Comparison of ENCODE assay signal across 26 cellular contexts in genomic region chr10:15202639-15203038, GRCh38. TPM values are rescaled to one million over a fixed set of nuclear protein-coding genes. Genes with fewer than 3 reads are reported as not detected.
DNase-seq lines count a peak whose midpoint lies in the region; ATAC-seq and TF ChIP-seq lines count a peak whose summit lies in the region.
"Had no signal": no experiment of that assay in that cellular context is flagged by ENCODE, and none has a peak within 500 bp of the region (broad histone marks: within the 10 kb centered on the region; RNA-seq: fewer than 3 reads in every experiment).

No MANE protein-coding gene starts in this region.

- H3K9ac ChIP-seq in GM23248 = no peak overlapping the region
- H3K9ac ChIP-seq: neural progenitor cell had no signal

- H3K36me3 Mint-ChIP-seq in activated T-helper 17 cell treated with anti-CD3 and anti-CD28 coated beads, Interleukin-2, amount 50 U/mL, for 72 hours (ENCODE audit: low read depth) = no peaks in the 10 kb centered on the region
- H3K36me3 Mint-ChIP-seq: CD8-positive, alpha-beta T cell; neural progenitor cell; WTC11 had no signal

- H3K9me2 ChIP-seq in GM23248 (ENCODE audit: insufficient read depth) = no peaks in the 10 kb centered on the region

- peaks cover 14% of the 10 kb centered on the region for H3K4me1 Mint-ChIP-seq in activated T-helper 17 cell treated with anti-CD3 and anti-CD28 coated beads, Interleukin-2, amount 50 U/mL, for 72 hours

- H3K4me1 ChIP-seq in GM23248 (ENCODE audit: insufficient read depth) (peaks cover 42% of the 10 kb centered on the region), SJCRH30 (peaks cover 29% of the 10 kb centered on the region)
- H3K4me1 ChIP-seq: neural progenitor cell, transverse colon had no signal

- H3K4me2 ChIP-seq in GM23248 (ENCODE audit: unreplicated experiment) = peak overlapping the region; percentile 63
- H3K4me2 ChIP-seq: GM23338, neural progenitor cell had no signal

- H3K4me3 ChIP-seq in AG04450 (ENCODE audit: low read depth, low read length) = no peak overlapping the region
- H3K4me3 ChIP-seq in GM23248 = no peak overlapping the region
- H3K4me3 ChIP-seq in SJCRH30 = no peak overlapping the region
- H3K4me3 ChIP-seq in fibroblast of the aortic adventitia (ENCODE audit: low read depth, low read length) = no peak overlapping the region
- H3K4me3 ChIP-seq: coronary artery, GM23338, neural progenitor cell, transverse colon had no signal

- in situ Hi-C loops in GM23248 (cut with MboI) = no loop called here

- TF ChIP-seq CTCF in AG04450 (IDR thresholded peaks at IDR 0.05; ENCODE audit: low read depth, low read length) (no peak), fibroblast of the aortic adventitia (IDR thresholded peaks at IDR 0.05; ENCODE audit: insufficient read depth, low read length) (no peak)

- POLR2A ChIA-PET in AG04450 (lab: Yijun Ruan, JAX) = interaction anchor here (1.1 kb wide), 1 partner anchor 34 kb away, joined by 4 read pairs; the partner anchor contains the start of gene NMT2

- peaks cover 26% of the 10 kb centered on the region for H3F3A ChIP-seq in GM23248 (ENCODE audit: insufficient read depth)

- no peaks in the 10 kb centered on the region for H3K27me3 Mint-ChIP-seq in activated T-helper 17 cell treated with anti-CD3 and anti-CD28 coated beads, Interleukin-2, amount 50 U/mL, for 72 hours

- CTCF ChIA-PET in AG04450 (lab: Charles Lee) = interaction anchor here (1.8 kb wide), 1 partner anchor 9 kb away, joined by 8 read pairs; no protein-coding TSS in a partner anchor

- no peaks in the 10 kb centered on the region for H4K20me1 ChIP-seq in GM23248 (ENCODE audit: insufficient read depth)

- H3K27me3 ChIP-seq in AG04450 (ENCODE audit: control insufficient read depth, insufficient read depth, low read length) (no peaks in the 10 kb centered on the region), GM23248 (replicated peaks; ENCODE audit: insufficient read depth) (no peaks in the 10 kb centered on the region), SJCRH30 (no peaks in the 10 kb centered on the region)
- H3K27me3 ChIP-seq: neural progenitor cell, transverse colon had no signal

- no peak overlapping the region for H3K27ac Mint-ChIP-seq in activated T-helper 17 cell treated with anti-CD3 and anti-CD28 coated beads, Interleukin-2, amount 50 U/mL, for 72 hours
- H3K27ac Mint-ChIP-seq: CD8-positive, alpha-beta T cell; GM23338; neural progenitor cell; WTC11 had no signal

- WGBS in GM23248 (ENCODE audit: low coverage in 1 of 2, low lambda C conversion rate in 2 of 2, missing lambda C conversion rate in 2 of 2), 2 experiments = 87 to 94% methylated on average over 2 of the region's 2 CpGs

- H3K36me3 ChIP-seq in GM23248 (ENCODE audit: low read depth) (no peaks in the 10 kb centered on the region), SJCRH30 (no peaks in the 10 kb centered on the region)
- H3K36me3 ChIP-seq: neural progenitor cell, transverse colon had no signal

- DNase-seq in AG04450 (ENCODE audit: low read depth, low spot score) = no peak
- no peak for DNase-seq in GM23248
- no peak for DNase-seq in SJCRH30
- peak; percentile 55 for DNase-seq in fibroblast of the aortic adventitia (ENCODE audit: low read depth)
- DNase-seq in mucosa of gallbladder (ENCODE audit: low spot score) = no peak
- no peak for DNase-seq in stimulated activated CD4-positive, alpha-beta T cell treated with anti-CD3 and anti-CD28 coated beads, Interleukin-4, amount 100 ng/mL, for 24 hours
- DNase-seq in UCSD-AML1 (lab: John Stamatoyannopoulos, UW; ENCODE audit: unreplicated experiment) = no peak
- DNase-seq: activated naive CD4-positive, alpha-beta T cell; amygdala; CD8-positive, alpha-beta T cell; DMS153; islet precursor cell; KG1; MV-4-11; NCI-H146; NCI-H2171 treated with DMSO at 0.1 percent for 48 hours; NCI-H526 treated with DMSO at 0.1 percent for 48 hours; stimulated activated CD4-positive, alpha-beta T cell treated with anti-CD3 and anti-CD28 coated beads, Interleukin-15, amount 100 ng/mL, for 24 hours; stimulated activated CD8-positive, alpha-beta memory T cell treated with anti-CD3 and anti-CD28 coated beads, Interleukin-4, amount 100 ng/mL, for 48 hours had no signal

- peaks cover 3% of the 10 kb centered on the region for H3K9me3 Mint-ChIP-seq in activated T-helper 17 cell treated with anti-CD3 and anti-CD28 coated beads, Interleukin-2, amount 50 U/mL, for 72 hours
- H3K9me3 Mint-ChIP-seq: CD8-positive, alpha-beta T cell; GM23338; neural progenitor cell; WTC11 had no signal

- no peaks in the 10 kb centered on the region for H3K79me2 ChIP-seq in GM23248 (ENCODE audit: insufficient read depth)

- no peaks in the 10 kb centered on the region for H3K9me3 ChIP-seq in AG04450 (ENCODE audit: control insufficient read depth, insufficient read depth, low read length)
- H3K9me3 ChIP-seq in GM23248 (ENCODE audit: low read depth) = no peaks in the 10 kb centered on the region
- no peaks in the 10 kb centered on the region for H3K9me3 ChIP-seq in SJCRH30 (replicated peaks)
- H3K9me3 ChIP-seq: transverse colon had no signal

- H3K27ac ChIP-seq in AG04450 (ENCODE audit: low read depth, low read length) (peak overlapping the region; percentile 91), GM23248 (peak overlapping the region; percentile 50), SJCRH30 (peak overlapping the region; percentile 81)
- H3K27ac ChIP-seq: coronary artery, neural progenitor cell, transverse colon had no signal

- H3K4me3 Mint-ChIP-seq in activated T-helper 17 cell treated with anti-CD3 and anti-CD28 coated beads, Interleukin-2, amount 50 U/mL, for 72 hours = no peak overlapping the region
- H3K4me3 Mint-ChIP-seq: CD8-positive, alpha-beta T cell; GM23338; neural progenitor cell; WTC11 had no signal

- no peak for ATAC-seq in activated T-helper 17 cell treated with anti-CD3 and anti-CD28 coated beads, Interleukin-2, amount 50 U/mL, for 72 hours (replicated peaks)
- ATAC-seq: CD8-positive, alpha-beta T cell; GM23338; sciatic nerve; WTC11 had no signal

- no peak overlapping the region for H2AFZ ChIP-seq in GM23248
- H2AFZ ChIP-seq: GM23338, neural progenitor cell had no signal

RNA-seq across cellular contexts. Expression of gene NMT2, which starts 34.1 kb away (rescaled TPM):
- polyA plus RNA-seq in AG04450 (2011; rRNA removed) = 36.3 and 38.2 TPM in 2 replicates
- 15.5 and 19.3 TPM in 2 replicates for polyA minus RNA-seq in AG04450 (2011; rRNA and poly(A)+ RNA removed)
- total RNA-seq in GM23248 (2014; rRNA removed; shearing (Covaris generic)) = 28.6 and 35.9 TPM in 2 replicates
- 24.9 and 26.3 TPM in 2 replicates for polyA plus RNA-seq in GM23248 (2016; fragmentation: Nextera tagmentation; extraction: Ambion mirVana)
- 22.8 and 22.9 TPM in 2 replicates for total RNA-seq in SJCRH30 (2014; rRNA removed; shearing (Covaris generic))
- 18.3 and 107 TPM in 2 replicates for total RNA-seq in fibroblast of the aortic adventitia (ENCODE audit: low replicate concordance)
- 23.3 TPM for total RNA-seq in mucosa of gallbladder
- 10 to 100 TPM; 18.4 to 35.6 TPM for total RNA-seq in activated T-helper 17 cell treated with anti-CD3 and anti-CD28 coated beads, Interleukin-2, amount 50 U/mL, for 72 hours
